ENCODE assay signal across 10 cellular contexts in the genomic region with DNA sequence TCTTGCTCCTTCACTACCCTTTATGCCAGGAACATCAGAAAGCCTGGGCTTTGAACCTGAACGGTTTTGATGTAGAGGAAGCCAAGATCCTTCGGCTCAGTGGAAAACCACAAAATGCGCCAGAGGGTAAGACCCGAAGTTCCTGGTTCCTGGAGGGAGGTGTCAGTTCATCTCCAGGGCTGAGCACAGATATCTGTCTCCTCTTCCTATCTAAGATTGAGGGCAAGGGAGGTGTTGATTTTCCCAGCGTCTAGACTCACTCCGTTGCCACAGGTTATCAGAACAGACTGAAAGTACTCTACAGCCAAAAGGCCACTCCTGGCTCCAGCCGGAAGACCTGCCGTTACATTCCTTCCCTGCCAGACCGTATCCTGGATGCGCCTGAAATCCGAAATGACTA. TPM values are rescaled to one million over a fixed set of nuclear protein-coding genes. Genes with fewer than 3 reads are reported as not detected.
DNase-seq lines count a peak whose midpoint lies in the region; ATAC-seq and TF ChIP-seq lines count a peak whose summit lies in the region.
"Had no signal": no experiment of that assay in that cellular context is flagged by ENCODE, and none has a peak within 500 bp of the region (broad histone marks: within the 10 kb centered on the region; RNA-seq: fewer than 3 reads in every experiment).

No MANE protein-coding gene starts in this region.

- H3K36me3 ChIP-seq in GM06990 (ENCODE audit: control insufficient read depth, insufficient read depth, low read length) (peaks cover 37% of the 10 kb centered on the region), osteoblast (ENCODE audit: insufficient read depth, low read length) (peaks cover 47% of the 10 kb centered on the region), ovary (no peaks in the 10 kb centered on the region)

- peak overlapping the region; percentile 88 for H3K4me2 ChIP-seq in osteoblast (ENCODE audit: insufficient read depth, low read length)

- H3K27ac Mint-ChIP-seq in effector memory CD8-positive, alpha-beta T cell: peak overlapping the region in 1 of 2 donors; percentile 73

- peaks cover 56% of the 10 kb centered on the region for H3K79me2 ChIP-seq in osteoblast (ENCODE audit: insufficient read depth, low read length)

- intact Hi-C loops in ovary (cut with DNase I): loop anchor here in 1 of 4 donors (10.0 kb wide), 1 partner anchor 125 kb away; no protein-coding TSS in a partner anchor

- no peak for TF ChIP-seq POLR2A in ovary (IDR thresholded peaks at IDR 0.05)

- H3K27ac ChIP-seq in osteoblast (ENCODE audit: low read depth, low read length) (peak overlapping the region; percentile 58), ovary (no peak overlapping the region)
- H3K27ac ChIP-seq: psoas muscle had no signal

- 24 to 38% (median 27%) methylated on average over 11 of the region's 11 CpGs for WGBS in ovary, 3 donors

- H3K27me3 ChIP-seq in GM06990 (replicated peaks; ENCODE audit: control insufficient read depth, insufficient read depth, low read length) (no peaks in the 10 kb centered on the region), osteoblast (ENCODE audit: insufficient read depth, low read length) (no peaks in the 10 kb centered on the region), ovary (no peaks in the 10 kb centered on the region)

- H3K9me3 Mint-ChIP-seq in effector memory CD8-positive, alpha-beta T cell: no peaks in the 10 kb centered on the region

- H4K20me1 ChIP-seq in osteoblast (ENCODE audit: insufficient read depth, low read length): peaks cover 15% of the 10 kb centered on the region

- H3K27me3 Mint-ChIP-seq in effector memory CD8-positive, alpha-beta T cell: no peaks in the 10 kb centered on the region

- H3K36me3 Mint-ChIP-seq in effector memory CD8-positive, alpha-beta T cell (ENCODE audit: insufficient read depth): peaks cover 18% of the 10 kb centered on the region

- no peak overlapping the region for H2AFZ ChIP-seq in osteoblast (ENCODE audit: low read length)

- H3K4me3 ChIP-seq in GM06990 (replicated peaks; ENCODE audit: low read depth, low read length) (peak overlapping the region; percentile 87), osteoblast (ENCODE audit: insufficient read depth, low read length) (peak overlapping the region; percentile 85), ovary (no peak overlapping the region)

- H3K4me1 ChIP-seq in osteoblast (ENCODE audit: insufficient read depth, low read length) (peaks cover 31% of the 10 kb centered on the region), ovary (ENCODE audit: insufficient read depth) (peaks cover 5% of the 10 kb centered on the region)

- H3K4me3 Mint-ChIP-seq in effector memory CD8-positive, alpha-beta T cell: peak overlapping the region; percentile 76 to 88

- DNase-seq in GM06990 (ENCODE audit: extremely low read depth, insufficient read length): no peak
- DNase-seq in NCI-H226: peak; percentile 20
- no peak for DNase-seq in effector memory CD8-positive, alpha-beta T cell
- DNase-seq in osteoblast (ENCODE audit: insufficient read length, low spot score, missing footprints): peak; percentile 73
- no peak for DNase-seq in ovary
- no peak for DNase-seq in NCI-H2107 (lab: John Stamatoyannopoulos, UW)
- DNase-seq in activated CD4-positive, alpha-beta T cell treated with anti-CD3 and anti-CD28 coated beads for 1 hour: no peak
- DNase-seq: NCI-H2227 treated with DMSO at 0.1 percent for 48 hours had no signal

- TF ChIP-seq CTCF in GM06990 (IDR thresholded peaks at IDR 0.05; ENCODE audit: insufficient read depth, low read length, poor library complexity, severe bottlenecking) (no peak), osteoblast (IDR thresholded peaks at IDR 0.05; ENCODE audit: extremely low read depth, low read depth, low read length) (no peak), ovary (IDR thresholded peaks at IDR 0.05) (no peak)

- TF ChIP-seq EP300 in ovary (IDR thresholded peaks at IDR 0.05): no peak

- no peak for ATAC-seq in effector memory CD8-positive, alpha-beta T cell (replicated peaks)
- no peak for ATAC-seq in GM19351 (IDR thresholded peaks at IDR 0.05; ENCODE audit: unreplicated experiment)

- no peaks in the 10 kb centered on the region for H3K9me3 ChIP-seq in osteoblast (ENCODE audit: low read depth, low read length)
- no peaks in the 10 kb centered on the region for H3K9me3 ChIP-seq in ovary
- H3K9me3 ChIP-seq: psoas muscle had no signal

- H3K4me1 Mint-ChIP-seq in effector memory CD8-positive, alpha-beta T cell (ENCODE audit: low read depth in 2 of 2): peaks cover 16 to 20% of the 10 kb centered on the region in 2 donors

RNA-seq across cellular contexts. Expression of a gene that starts 0.9 kb away (rescaled TPM):
- 4.7 and 5.3 TPM in 2 replicates for total RNA-seq in osteoblast
- total RNA-seq in ovary: 1 to 10 TPM in 3 of 7 donors, under 1 TPM in 3, not detected in 1; 0.50 to 2.0 (median 1.3) TPM
- polyA plus RNA-seq in ovary: 1 to 10 TPM; 1.1 to 2.9 TPM

RNA-seq across cellular contexts. Expression of a gene that starts 8.1 kb away (rescaled TPM):
- total RNA-seq in osteoblast (35.9 and 36.9 TPM in 2 replicates), ovary (10 to 100 TPM; 10.0 to 50.6 (median 34.1) TPM)
- polyA plus RNA-seq in ovary: 100 to 1,000 TPM in 1 of 2 donors, 10 to 100 TPM in 1; 42.8 to 130 TPM

RNA-seq across cellular contexts. Expression of a gene that starts 22.1 kb away (rescaled TPM):
- not detected in 2 replicates for total RNA-seq in osteoblast
- total RNA-seq in ovary: 1 to 10 TPM in 3 of 7 donors, under 1 TPM in 3, not detected in 1; 0.36 to 2.6 (median 1.4) TPM
- polyA plus RNA-seq in ovary: under 1 TPM; 0.35 to 0.63 TPM

RNA-seq across cellular contexts. Expression of a gene that starts 29.9 kb away (rescaled TPM):
- total RNA-seq in osteoblast (64.8 and 65.9 TPM in 2 replicates), ovary (10 to 100 TPM; 13.7 to 39.3 (median 24.0) TPM)
- polyA plus RNA-seq in ovary: 10 to 100 TPM; 26.0 to 40.0 TPM

RNA-seq across cellular contexts. Expression of a gene that starts 30.0 kb away (rescaled TPM):
- 41.0 and 42.0 TPM in 2 replicates for total RNA-seq in osteoblast
- 10 to 100 TPM; 25.5 to 89.3 (median 60.9) TPM for total RNA-seq in ovary
- 10 to 100 TPM; 16.8 to 17.6 TPM for polyA plus RNA-seq in ovary

Comparison
In these comparisons a context has a peak if more than half of its experiments do, and no peak if none do; other contexts are left out.
1. DNase-seq: peak in NCI-H226 (single experiment) and osteoblast (single experiment); none in GM06990 (single experiment), effector memory CD8-positive, alpha-beta T cell (0 of 3), ovary (0 of 5), NCI-H2107 (single experiment) and activated CD4-positive, alpha-beta T cell treated with anti-CD3 and anti-CD28 coated beads for 1 hour (single experiment).